In the genomic region with DNA sequence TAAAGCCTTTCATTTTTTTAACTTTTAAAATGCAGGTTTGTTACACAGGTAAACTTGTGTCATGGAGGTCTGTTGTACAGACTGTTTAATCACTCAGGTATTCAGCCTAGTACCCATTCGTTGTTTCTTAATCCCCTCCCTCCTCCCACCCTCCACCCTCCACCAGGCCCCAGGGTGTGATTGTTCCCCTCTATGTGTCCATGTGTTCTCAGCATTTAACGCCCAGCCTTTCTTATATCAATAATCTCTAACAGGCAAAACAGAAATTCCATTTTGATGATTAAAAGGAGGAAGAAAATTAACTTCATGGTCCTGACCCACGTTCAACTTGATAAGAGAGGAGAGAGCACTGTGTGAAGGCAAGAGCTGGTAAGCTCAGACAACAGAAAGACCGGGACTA, we compare ENCODE assay signal across 28 cellular contexts.
"Had no signal": no experiment of that assay in that cellular context is flagged by ENCODE, and none has a peak within 500 bp of the region (broad histone marks: within the 10 kb centered on the region; RNA-seq: fewer than 3 reads in every experiment).

No MANE protein-coding gene starts in this region.

- DNase-seq: activated CD4-positive, alpha-beta memory T cell treated with anti-CD3 and anti-CD28 coated beads, Interleukin-2, amount 10 ng/mL, durations not matched to agents 7 days and 5 days; activated CD4-positive, alpha-beta T cell treated with anti-CD3 and anti-CD28 coated beads, Interleukin-2, amount 10 ng/mL, durations not matched to agents 24 days and 14 days; activated CD4-positive, CD25-positive, alpha-beta regulatory T cell treated with anti-CD3 and anti-CD28 coated beads, Interleukin-2, amount 50 U/mL, for 72 hours; activated CD8-positive, alpha-beta memory T cell treated with anti-CD3 and anti-CD28 coated beads, Interleukin-2, amount 10 ng/mL, durations not matched to agents 7 days and 5 days; activated effector memory CD4-positive, alpha-beta T cell treated with anti-CD3 and anti-CD28 coated beads, Interleukin-2, amount 50 U/mL, for 16 hours; activated naive CD4-positive, alpha-beta T cell treated with anti-CD3 and anti-CD28 coated beads for 36 hours; activated naive CD8-positive, alpha-beta T cell treated with anti-CD3 and anti-CD28 coated beads for 36 hours; activated T-cell treated with anti-CD3 and anti-CD28 coated beads, Interleukin-2, amount 50 U/mL, for 72 hours; adrenal gland; brain microvascular endothelial cell; central memory CD4-positive, alpha-beta T cell; islet precursor cell; left cardiac atrium; left ventricle myocardium superior; mucosa of descending colon; right cardiac atrium; stimulated activated CD4-positive, alpha-beta T cell treated with anti-CD3 and anti-CD28 coated beads, Interleukin-15, amount 100 ng/mL, for 24 hours; stimulated activated CD4-positive, alpha-beta T cell treated with anti-CD3 and anti-CD28 coated beads, Interleukin-2, amount 100 ng/mL, for 24 hours; stimulated activated naive B cell treated with anti-CD40 and anti-IgM and Interleukin-4, amounts not matched to agents 10 μg/mL and 1 μg/mL and 100 μg/mL, for 72 hours; stomach; T-helper 17 cell; T1000; tibial artery had no signal

- H3K36me3 ChIP-seq: adrenal gland, ascending aorta, brain microvascular endothelial cell, esophagus muscularis mucosa, neutrophil, stomach, tibial artery had no signal

- H3K27ac ChIP-seq: adrenal gland, ascending aorta, brain microvascular endothelial cell, esophagus muscularis mucosa, neutrophil, parathyroid adenoma, tibial artery had no signal

- H3K27ac Mint-ChIP-seq: activated CD4-positive, alpha-beta memory T cell treated with anti-CD3 and anti-CD28 coated beads, Interleukin-2, amount 10 ng/mL, durations not matched to agents 7 days and 5 days; activated CD4-positive, alpha-beta T cell treated with anti-CD3 and anti-CD28 coated beads, Interleukin-2, amount 10 ng/mL, durations not matched to agents 24 days and 14 days; activated CD8-positive, alpha-beta memory T cell treated with anti-CD3 and anti-CD28 coated beads, Interleukin-2, amount 10 ng/mL, durations not matched to agents 7 days and 5 days; activated naive CD4-positive, alpha-beta T cell treated with anti-CD3 and anti-CD28 coated beads for 36 hours; activated naive CD8-positive, alpha-beta T cell treated with anti-CD3 and anti-CD28 coated beads for 36 hours; activated T-cell treated with anti-CD3 and anti-CD28 coated beads, Interleukin-2, amount 50 U/mL, for 72 hours; nephron; stimulated activated naive B cell treated with anti-CD40 and anti-IgM and Interleukin-4, amounts not matched to agents 10 μg/mL and 1 μg/mL and 100 μg/mL, for 72 hours; T-helper 17 cell had no signal

- H3K4me3 ChIP-seq: adrenal gland, ascending aorta, esophagus muscularis mucosa, mucosa of descending colon, stomach, tibial artery had no signal

- H3K4me1 ChIP-seq: adrenal gland, ascending aorta, parathyroid adenoma had no signal

- H3K9me3 Mint-ChIP-seq: activated CD4-positive, alpha-beta memory T cell treated with anti-CD3 and anti-CD28 coated beads, Interleukin-2, amount 10 ng/mL, durations not matched to agents 7 days and 5 days; activated CD4-positive, alpha-beta T cell treated with anti-CD3 and anti-CD28 coated beads, Interleukin-2, amount 10 ng/mL, durations not matched to agents 24 days and 14 days; activated naive CD4-positive, alpha-beta T cell treated with anti-CD3 and anti-CD28 coated beads for 36 hours; activated naive CD8-positive, alpha-beta T cell treated with anti-CD3 and anti-CD28 coated beads for 36 hours; nephron; stimulated activated naive B cell treated with anti-CD40 and anti-IgM and Interleukin-4, amounts not matched to agents 10 μg/mL and 1 μg/mL and 100 μg/mL, for 72 hours had no signal

- H3K27me3 Mint-ChIP-seq: activated CD4-positive, alpha-beta memory T cell treated with anti-CD3 and anti-CD28 coated beads, Interleukin-2, amount 10 ng/mL, durations not matched to agents 7 days and 5 days; activated CD4-positive, alpha-beta T cell treated with anti-CD3 and anti-CD28 coated beads, Interleukin-2, amount 10 ng/mL, durations not matched to agents 24 days and 14 days; activated CD8-positive, alpha-beta memory T cell treated with anti-CD3 and anti-CD28 coated beads, Interleukin-2, amount 10 ng/mL, durations not matched to agents 7 days and 5 days; activated naive CD8-positive, alpha-beta T cell treated with anti-CD3 and anti-CD28 coated beads for 36 hours; stimulated activated naive B cell treated with anti-CD40 and anti-IgM and Interleukin-4, amounts not matched to agents 10 μg/mL and 1 μg/mL and 100 μg/mL, for 72 hours; T-helper 17 cell had no signal

- H3K9me3 ChIP-seq: adrenal gland, ascending aorta, esophagus muscularis mucosa, mucosa of descending colon, neutrophil, stomach, tibial artery had no signal

- H3K36me3 Mint-ChIP-seq: stimulated activated naive B cell treated with anti-CD40 and anti-IgM and Interleukin-4, amounts not matched to agents 10 μg/mL and 1 μg/mL and 100 μg/mL, for 72 hours had no signal

- H3K4me3 Mint-ChIP-seq: activated CD4-positive, alpha-beta memory T cell treated with anti-CD3 and anti-CD28 coated beads, Interleukin-2, amount 10 ng/mL, durations not matched to agents 7 days and 5 days; activated CD4-positive, alpha-beta T cell treated with anti-CD3 and anti-CD28 coated beads, Interleukin-2, amount 10 ng/mL, durations not matched to agents 24 days and 14 days; activated CD8-positive, alpha-beta memory T cell treated with anti-CD3 and anti-CD28 coated beads, Interleukin-2, amount 10 ng/mL, durations not matched to agents 7 days and 5 days; activated naive CD4-positive, alpha-beta T cell treated with anti-CD3 and anti-CD28 coated beads for 36 hours; activated naive CD8-positive, alpha-beta T cell treated with anti-CD3 and anti-CD28 coated beads for 36 hours; activated T-cell treated with anti-CD3 and anti-CD28 coated beads, Interleukin-2, amount 50 U/mL, for 72 hours; nephron; stimulated activated naive B cell treated with anti-CD40 and anti-IgM and Interleukin-4, amounts not matched to agents 10 μg/mL and 1 μg/mL and 100 μg/mL, for 72 hours; T-helper 17 cell had no signal

- H3K27me3 ChIP-seq: adrenal gland, ascending aorta, brain microvascular endothelial cell, esophagus muscularis mucosa, neutrophil, stomach, tibial artery had no signal

- ATAC-seq: activated CD8-positive, alpha-beta memory T cell treated with anti-CD3 and anti-CD28 coated beads, Interleukin-2, amount 10 ng/mL, durations not matched to agents 7 days and 5 days; activated T-cell treated with anti-CD3 and anti-CD28 coated beads, Interleukin-2, amount 50 U/mL, for 72 hours; left cardiac atrium; left ventricle myocardium superior; mucosa of descending colon; right cardiac atrium; stimulated activated naive B cell treated with anti-CD40 and anti-IgM and Interleukin-4, amounts not matched to agents 10 μg/mL and 1 μg/mL and 100 μg/mL, for 72 hours; T-helper 17 cell had no signal
